21 cellular contexts compared by ENCODE assay signal in genomic region chr11:69650832-69651344, GRCh38. TPM values are rescaled to one million over a fixed set of nuclear protein-coding genes. Genes with fewer than 3 reads are reported as not detected.
DNase-seq lines count a peak whose midpoint lies in the region; ATAC-seq and TF ChIP-seq lines count a peak whose summit lies in the region.
"Had no signal": no experiment of that assay in that cellular context is flagged by ENCODE, and none has a peak within 500 bp of the region (broad histone marks: within the 10 kb centered on the region; RNA-seq: fewer than 3 reads in every experiment).

No MANE protein-coding gene starts in this region.

- H3K9me3 ChIP-seq in left ventricle myocardium inferior (replicated peaks): no peaks in the 10 kb centered on the region
- H3K9me3 ChIP-seq in lower lobe of right lung: no peaks in the 10 kb centered on the region
- no peaks in the 10 kb centered on the region for H3K9me3 ChIP-seq in sigmoid colon
- H3K9me3 ChIP-seq: BLaER1 treated with 17β-estradiol and CSF1 and Interleukin-3, amounts not matched to agents 10 nM and 100 nM had no signal

- no peak overlapping the region for H3K27ac Mint-ChIP-seq in activated CD4-positive, alpha-beta T cell treated with anti-CD3 and anti-CD28 coated beads, Interleukin-2, amount 10 ng/mL, durations not matched to agents 24 days and 14 days
- H3K27ac Mint-ChIP-seq: CD8-positive, alpha-beta memory T cell; IgD-negative memory B cell had no signal

- no peaks in the 10 kb centered on the region for H3K4me1 Mint-ChIP-seq in activated CD4-positive, alpha-beta T cell treated with anti-CD3 and anti-CD28 coated beads, Interleukin-2, amount 10 ng/mL, durations not matched to agents 24 days and 14 days
- H3K4me1 Mint-ChIP-seq: CD8-positive, alpha-beta memory T cell had no signal

- 87 to 89% methylated on average over 23 of the region's 23 CpGs for whole genome bisulfite sequencing in sigmoid colon, 2 donors

- H3K4me3 Mint-ChIP-seq in activated CD4-positive, alpha-beta T cell treated with anti-CD3 and anti-CD28 coated beads, Interleukin-2, amount 10 ng/mL, durations not matched to agents 24 days and 14 days: no peak overlapping the region
- H3K4me3 Mint-ChIP-seq: CD8-positive, alpha-beta memory T cell; IgD-negative memory B cell had no signal

- H3K4me3 ChIP-seq in left ventricle myocardium inferior (no peak overlapping the region), lower lobe of right lung (no peak overlapping the region), sigmoid colon (no peak overlapping the region)
- H3K4me3 ChIP-seq: BLaER1 treated with 17β-estradiol and CSF1 and Interleukin-3, amounts not matched to agents 10 nM and 100 nM; GM12878 had no signal

- no peak for TF ChIP-seq POLR2A in sigmoid colon (IDR thresholded peaks at IDR 0.05)

- no peaks in the 10 kb centered on the region for H3K36me3 Mint-ChIP-seq in activated CD4-positive, alpha-beta T cell treated with anti-CD3 and anti-CD28 coated beads, Interleukin-2, amount 10 ng/mL, durations not matched to agents 24 days and 14 days (ENCODE audit: low read depth)

- no peak for TF ChIP-seq EP300 in sigmoid colon (IDR thresholded peaks at IDR 0.05)

- H3K27me3 Mint-ChIP-seq in activated CD4-positive, alpha-beta T cell treated with anti-CD3 and anti-CD28 coated beads, Interleukin-2, amount 10 ng/mL, durations not matched to agents 24 days and 14 days: no peaks in the 10 kb centered on the region
- H3K27me3 Mint-ChIP-seq: CD8-positive, alpha-beta memory T cell; IgD-negative memory B cell had no signal

- peaks cover 68% of the 10 kb centered on the region for H3K36me3 ChIP-seq in left ventricle myocardium inferior
- peaks cover 79% of the 10 kb centered on the region for H3K36me3 ChIP-seq in lower lobe of right lung
- peaks cover 0 to 68% (median 3%) of the 10 kb centered on the region in 4 donors for H3K36me3 ChIP-seq in sigmoid colon
- H3K36me3 ChIP-seq: BLaER1 treated with 17β-estradiol and CSF1 and Interleukin-3, amounts not matched to agents 10 nM and 100 nM had no signal

- H3K27me3 ChIP-seq in left ventricle myocardium inferior (ENCODE audit: low read depth) (no peaks in the 10 kb centered on the region), lower lobe of right lung (ENCODE audit: low read depth) (no peaks in the 10 kb centered on the region), sigmoid colon (no peaks in the 10 kb centered on the region)

- DNase-seq in left ventricle myocardium inferior (no peak), Right ventricle myocardium superior (no peak), SK-N-DZ (ENCODE audit: low spot score) (peak; percentile 23), lower lobe of right lung (peak; percentile 40), sigmoid colon (peak; percentile 54), H4 (ENCODE audit: low spot score) (no peak), SKM-1 treated with dmso at 0.1 percent for 144 hours (lab: John Stamatoyannopoulos, UW; ENCODE audit: unreplicated experiment) (no peak)
- DNase-seq in activated CD4-positive, alpha-beta T cell treated with anti-CD3 and anti-CD28 coated beads, Interleukin-2, amount 10 ng/mL, durations not matched to agents 24 days and 14 days: no peak
- DNase-seq: DND-41, NCI-H1105, NCI-H1694, NCI-H2107, NCI-H226, NCI-H526, SIG-M5 had no signal

- H3K27ac ChIP-seq in left ventricle myocardium inferior (replicated peaks): peak overlapping the region; percentile 10
- H3K27ac ChIP-seq in lower lobe of right lung: no peak overlapping the region
- H3K27ac ChIP-seq in sigmoid colon: no peak overlapping the region
- H3K27ac ChIP-seq: BLaER1 treated with 17β-estradiol and CSF1 and Interleukin-3, amounts not matched to agents 10 nM and 100 nM had no signal

- H3K4me1 ChIP-seq in left ventricle myocardium inferior: peaks cover 62% of the 10 kb centered on the region
- peaks cover 8% of the 10 kb centered on the region for H3K4me1 ChIP-seq in lower lobe of right lung
- H3K4me1 ChIP-seq in sigmoid colon: no peaks in the 10 kb centered on the region

- no peaks in the 10 kb centered on the region for H3K9me3 Mint-ChIP-seq in activated CD4-positive, alpha-beta T cell treated with anti-CD3 and anti-CD28 coated beads, Interleukin-2, amount 10 ng/mL, durations not matched to agents 24 days and 14 days
- H3K9me3 Mint-ChIP-seq: CD8-positive, alpha-beta memory T cell; IgD-negative memory B cell had no signal

- intact Hi-C loops in left ventricle myocardium inferior (cut with micrococcal nuclease): no loop called here
- intact Hi-C loops in Right ventricle myocardium superior (cut with DNase I): no loop called here
- intact Hi-C loops in lower lobe of right lung (cut with DNase I): loop anchor here (10.0 kb wide), 1 partner anchor 546 kb away; no protein-coding TSS in a partner anchor
- intact Hi-C loops in sigmoid colon (cut with DNase I): no loop called here
- intact Hi-C loops in activated CD4-positive, alpha-beta T cell treated with anti-CD3 and anti-CD28 coated beads, Interleukin-2, amount 10 ng/mL, durations not matched to agents 24 days and 14 days (cut with micrococcal nuclease): no loop called here

- TF ChIP-seq CTCF in left ventricle myocardium inferior (IDR thresholded peaks at IDR 0.05; ENCODE audit: borderline replicate concordance) (no peak), lower lobe of right lung (IDR thresholded peaks at IDR 0.05) (no peak), sigmoid colon (IDR thresholded peaks at IDR 0.05) (no peak)

- ATAC-seq in Right ventricle myocardium superior (ENCODE audit: poor library complexity) (no peak), lower lobe of right lung (no peak)
- ATAC-seq: GM12878 had no signal

RNA-seq across cellular contexts. Expression of gene CCND1, which starts 9.9 kb away (rescaled TPM):
- total RNA-seq in left ventricle myocardium inferior: 160 TPM
- 136 TPM for total RNA-seq in Right ventricle myocardium superior
- 242 and 248 TPM in 2 replicates for polyA plus RNA-seq in SK-N-DZ (2014; cell fraction: cytosol; rRNA removed)
- 196 and 220 TPM in 2 replicates for polyA plus RNA-seq in SK-N-DZ (2014; cell fraction: nucleus; rRNA removed)
- total RNA-seq in lower lobe of right lung: 202 TPM
- total RNA-seq in sigmoid colon: 10 to 100 TPM in 3 of 4 donors, 1 to 10 TPM in 1; 7.7 to 56.8 (median 31.1) TPM
- 10 to 100 TPM; 12.0 to 18.8 (median 14.8) TPM for polyA plus RNA-seq in sigmoid colon
- 67.5 and 80.4 TPM in 2 replicates for total RNA-seq in H4 (2014; rRNA removed; shearing (Covaris generic))
- 13.4 and 17.2 TPM in 2 replicates for total RNA-seq in activated CD4-positive, alpha-beta T cell treated with anti-CD3 and anti-CD28 coated beads, Interleukin-2, amount 10 ng/mL, durations not matched to agents 24 days and 14 days

RNA-seq across cellular contexts. Expression of gene LTO1, which starts 24.3 kb away (rescaled TPM):
- total RNA-seq in left ventricle myocardium inferior: 8.9 TPM
- 7.3 TPM for total RNA-seq in Right ventricle myocardium superior
- polyA plus RNA-seq in SK-N-DZ (2014; cell fraction: cytosol; rRNA removed): 22.1 and 25.3 TPM in 2 replicates
- polyA plus RNA-seq in SK-N-DZ (2014; cell fraction: nucleus; rRNA removed): 38.9 and 46.6 TPM in 2 replicates
- total RNA-seq in lower lobe of right lung: 23.7 TPM
- total RNA-seq in sigmoid colon: 10 to 100 TPM; 19.3 to 42.9 (median 21.0) TPM
- polyA plus RNA-seq in sigmoid colon: 10 to 100 TPM; 12.0 to 25.7 (median 16.2) TPM
- total RNA-seq in H4 (2014; rRNA removed; shearing (Covaris generic)): 3.2 and 8.5 TPM in 2 replicates
- 29.3 and 32.1 TPM in 2 replicates for total RNA-seq in activated CD4-positive, alpha-beta T cell treated with anti-CD3 and anti-CD28 coated beads, Interleukin-2, amount 10 ng/mL, durations not matched to agents 24 days and 14 days

RNA-seq across cellular contexts. Expression of gene FGF19, which starts 52.9 kb away (rescaled TPM):
- total RNA-seq in left ventricle myocardium inferior (not detected), Right ventricle myocardium superior (not detected), lower lobe of right lung (not detected), sigmoid colon (not detected)
- polyA plus RNA-seq in SK-N-DZ (2014; cell fraction: cytosol; rRNA removed): not detected in 2 replicates
- polyA plus RNA-seq in SK-N-DZ (2014; cell fraction: nucleus; rRNA removed): not detected in 2 replicates
- polyA plus RNA-seq in sigmoid colon: not detected
- total RNA-seq in H4 (2014; rRNA removed; shearing (Covaris generic)): 0.17 TPM in 1 of 2 replicates, not detected in the other
- not detected in 2 replicates for total RNA-seq in activated CD4-positive, alpha-beta T cell treated with anti-CD3 and anti-CD28 coated beads, Interleukin-2, amount 10 ng/mL, durations not matched to agents 24 days and 14 days
- total RNA-seq: A172; CD8-positive, alpha-beta memory T cell; HT1080 had no signal
- polyA plus RNA-seq: CD8-positive, alpha-beta memory T cell; GM12878; IgD-negative memory B cell had no signal

Comparison
In these comparisons a context has a peak if more than half of its experiments do, and no peak if none do; other contexts are left out.
1. DNase-seq: peak in SK-N-DZ (single experiment), lower lobe of right lung (single experiment) and sigmoid colon (single experiment); none in left ventricle myocardium inferior (single experiment), Right ventricle myocardium superior (single experiment), H4 (single experiment), SKM-1 treated with dmso at 0.1 percent for 144 hours (single experiment) and activated CD4-positive, alpha-beta T cell treated with anti-CD3 and anti-CD28 coated beads, Interleukin-2, amount 10 ng/mL, durations not matched to agents 24 days and 14 days (single experiment).